In the genomic region with DNA sequence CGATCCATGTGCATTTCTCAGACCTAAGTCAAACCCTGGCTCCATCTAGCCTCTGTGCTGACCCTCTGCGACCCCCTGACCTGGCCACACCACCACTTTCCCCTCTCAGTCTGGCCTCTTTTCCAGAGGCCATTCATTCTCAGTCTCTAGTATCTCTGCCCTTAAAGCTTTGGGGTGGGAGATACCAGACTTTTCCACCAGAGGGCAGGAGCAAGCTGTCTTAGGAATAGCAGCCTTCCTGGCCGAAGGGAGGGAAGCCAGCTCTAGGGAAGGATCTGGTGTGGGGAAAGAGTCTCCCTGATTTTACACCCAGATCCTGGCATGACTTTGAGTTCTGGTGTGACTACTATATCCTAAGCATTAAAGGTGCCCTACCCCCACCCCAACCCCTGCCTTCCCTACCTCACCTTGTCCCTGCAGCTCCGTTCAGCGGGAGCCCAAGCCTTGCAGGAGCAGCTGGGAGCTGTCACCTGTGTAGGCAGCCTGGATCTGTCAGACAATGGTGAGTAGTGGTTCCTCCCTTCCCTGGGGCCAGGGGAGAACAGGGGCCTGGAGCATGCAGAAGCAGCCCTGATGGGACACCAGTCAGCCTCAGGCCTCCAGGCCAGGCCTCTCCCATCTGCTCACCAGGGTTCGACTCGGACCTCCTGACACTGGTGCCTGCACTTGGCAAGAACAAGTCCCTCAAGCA, we compare ENCODE assay signal across 9 cellular contexts. TPM values are rescaled to one million over a fixed set of nuclear protein-coding genes. Genes with fewer than 3 reads are reported as not detected.
A peak's percentile ranks its signal among the peaks of the same experiment; 100 is the strongest.
DNase-seq lines count a peak whose midpoint lies in the region; ATAC-seq and TF ChIP-seq lines count a peak whose summit lies in the region.
"Had no signal": no experiment of that assay in that cellular context is flagged by ENCODE, and none has a peak within 500 bp of the region (broad histone marks: within the 10 kb centered on the region; RNA-seq: fewer than 3 reads in every experiment).

No MANE protein-coding gene starts in this region.

- H3K23me2 ChIP-seq in H9 (ENCODE audit: insufficient read length, low read depth, low read length, poor library complexity, severe bottlenecking), result no peaks in the 10 kb centered on the region

- H2BK15ac ChIP-seq in H9 (ENCODE audit: low read depth, low read length), result no peak overlapping the region

- intact Hi-C loops in esophagus squamous epithelium (cut with DNase I), result loop anchor here (5.0 kb wide), 1 partner anchor 44 kb away; no protein-coding TSS in a partner anchor

- H2BK5ac ChIP-seq in H9 (ENCODE audit: insufficient read length, low read length), result no peak overlapping the region

- no peak for TF ChIP-seq POLR2A in esophagus squamous epithelium (IDR thresholded peaks at IDR 0.05)

- no peaks in the 10 kb centered on the region for H3K36me3 ChIP-seq in WERI-Rb-1
- no peaks in the 10 kb centered on the region for H3K36me3 ChIP-seq in esophagus squamous epithelium
- H3K36me3 ChIP-seq: BLaER1 had no signal

- H3K4me3 Mint-ChIP-seq in H9 (no peak overlapping the region; a peak in 1 of 5 replicates), naive B cell (no peak overlapping the region)

- H3K14ac ChIP-seq in H9 (ENCODE audit: insufficient read depth, low read length), result no peak overlapping the region

- no peak overlapping the region for H2AK5ac ChIP-seq in H9 (ENCODE audit: insufficient read length, low read length)

- no peak overlapping the region for H3K56ac ChIP-seq in H9 (ENCODE audit: insufficient read length, low read depth, low read length)

- no peak overlapping the region for H3K18ac ChIP-seq in H9 (ENCODE audit: insufficient read length, low read depth, low read length)

- no peak overlapping the region for H4K5ac ChIP-seq in H9 (ENCODE audit: insufficient read length, low read depth, low read length)

- no peak overlapping the region for H3T11ph ChIP-seq in H9 (ENCODE audit: low read length)

- H3K4me3 ChIP-seq in WERI-Rb-1 (ENCODE audit: low read depth, low read length) (no peak overlapping the region), esophagus squamous epithelium (no peak overlapping the region)
- H3K4me3 ChIP-seq: BLaER1 had no signal

- no peaks in the 10 kb centered on the region for H3K9me3 ChIP-seq in H9 (ENCODE audit: control insufficient read depth, low read depth, low read length)
- H3K9me3 ChIP-seq in WERI-Rb-1 (ENCODE audit: severe bottlenecking), result no peaks in the 10 kb centered on the region
- H3K9me3 ChIP-seq in esophagus squamous epithelium, result no peaks in the 10 kb centered on the region
- H3K9me3 ChIP-seq: BLaER1 had no signal

- H3K4me1 ChIP-seq in H9 (ENCODE audit: insufficient read depth, low read length), result no peaks in the 10 kb centered on the region
- peaks cover 0 to 10% (median 0%) of the 10 kb centered on the region in 3 donors for H3K4me1 ChIP-seq in esophagus squamous epithelium

- TF ChIP-seq CTCF in H9 (conservative IDR thresholded peaks at IDR 0.05) (peak; percentile 69), WERI-Rb-1 (IDR thresholded peaks at IDR 0.05; ENCODE audit: low read depth, low read length) (peak; percentile 76), esophagus squamous epithelium (IDR thresholded peaks at IDR 0.05) (peak; percentile 68 to 93 (median 84))

- no peak overlapping the region for H3K23ac ChIP-seq in H9 (ENCODE audit: insufficient read length, low read depth, low read length)

- H4K91ac ChIP-seq in H9 (ENCODE audit: insufficient read length, low read depth, low read length), result no peak overlapping the region

- H3K79me1 ChIP-seq in H9 (ENCODE audit: insufficient read depth, low read depth, low read length, poor library complexity, severe bottlenecking), result no peaks in the 10 kb centered on the region

- no peak overlapping the region for H3K4me2 ChIP-seq in H9 (ENCODE audit: insufficient read depth, insufficient read length, low read length)
- H3K4me2 ChIP-seq: BLaER1 had no signal

- H3K36me3 Mint-ChIP-seq in H9 (ENCODE audit: insufficient read depth in 1 of 3, low read depth in 3 of 3), result peaks cover 3 to 9% (median 7%) of the 10 kb centered on the region in 3 experiments; a peak in 6 of 7 replicates
- H3K36me3 Mint-ChIP-seq in naive B cell, result no peaks in the 10 kb centered on the region

- H3K27me3 ChIP-seq in H9 (ENCODE audit: insufficient read depth, low read length) (no peaks in the 10 kb centered on the region), WERI-Rb-1 (ENCODE audit: insufficient read depth, low read depth, severe bottlenecking) (no peaks in the 10 kb centered on the region), esophagus squamous epithelium (peaks cover 0 to 19% (median 0%) of the 10 kb centered on the region in 4 donors)

- DNase-seq in NCI-H1436 (lab: John Stamatoyannopoulos, UW), result peak; percentile 20
- DNase-seq in NCI-H1436 treated with DMSO at 0.1 percent for 48 hours (lab: John Stamatoyannopoulos, UW), result no peak
- DNase-seq in H9, result no peak
- peak; percentile 73 for DNase-seq in NCI-H2107 (lab: John Stamatoyannopoulos, UW)
- peak; percentile 80 for DNase-seq in WERI-Rb-1
- DNase-seq in esophagus squamous epithelium (lab: John Stamatoyannopoulos, UW), result no peak
- DNase-seq in naive B cell, result peak; percentile 47

- no peak overlapping the region for H3K4ac ChIP-seq in H9 (ENCODE audit: low read depth, low read length)

- peaks cover 3% of the 10 kb centered on the region for H3K27me3 Mint-ChIP-seq in H9 (ENCODE audit: low read depth)
- peaks cover 11 to 30% (median 22%) of the 10 kb centered on the region in 3 donors for H3K27me3 Mint-ChIP-seq in naive B cell

- H4K20me1 ChIP-seq in H9 (ENCODE audit: control insufficient read depth, insufficient read depth, insufficient read length), result peaks cover 2% of the 10 kb centered on the region
- H4K20me1 ChIP-seq: BLaER1 had no signal

- H2BK120ac ChIP-seq in H9 (ENCODE audit: low read depth, low read length, poor library complexity, severe bottlenecking), result no peak overlapping the region

- WGBS in H9 (ENCODE audit: extremely low coverage, insufficient read length, low lambda C conversion rate), result no CpG with 5 or more reads among the region's 7 CpGs
- WGBS in esophagus squamous epithelium, 2 donors, result 39 to 51% methylated on average over 3 to 7 of the region's 7 CpGs

- H3K4me1 Mint-ChIP-seq in H9 (peaks cover 2 to 8% of the 10 kb centered on the region in 2 experiments; a peak in 3 of 4 replicates), naive B cell (peaks cover 6 to 9% (median 7%) of the 10 kb centered on the region in 3 donors)

- H2AFZ ChIP-seq in H9 (ENCODE audit: low read length), result no peak overlapping the region

- ATAC-seq in naive B cell (ENCODE audit: low read depth in 2 of 2) (peak; percentile 58 to 61), HG03354 (IDR thresholded peaks at IDR 0.05; ENCODE audit: poor library complexity, severe bottlenecking, unreplicated experiment) (no peak)

- no peak overlapping the region for H4K8ac ChIP-seq in H9 (replicated peaks; ENCODE audit: insufficient read length, low read depth, low read length)

- H3K9me3 Mint-ChIP-seq in H9, result no peaks in the 10 kb centered on the region
- no peaks in the 10 kb centered on the region for H3K9me3 Mint-ChIP-seq in naive B cell

- H3K79me2 ChIP-seq in H9 (ENCODE audit: insufficient read depth, low read length), result no peaks in the 10 kb centered on the region

- no peak overlapping the region for H2BK20ac ChIP-seq in H9 (ENCODE audit: low read depth, low read length, poor library complexity, severe bottlenecking)

- H3K9ac ChIP-seq in H9 (ENCODE audit: extremely low read depth, insufficient read length, low read length), result no peak overlapping the region
- H3K9ac ChIP-seq: BLaER1 had no signal

- no peak overlapping the region for H3K27ac ChIP-seq in H9 (ENCODE audit: insufficient read length, low read depth, low read length)
- H3K27ac ChIP-seq in WERI-Rb-1, result peak overlapping the region; percentile 47
- no peak overlapping the region for H3K27ac ChIP-seq in esophagus squamous epithelium
- H3K27ac ChIP-seq: BLaER1 had no signal

- no peak overlapping the region for H2BK12ac ChIP-seq in H9 (ENCODE audit: insufficient read length, low read depth, low read length)

- H3K27ac Mint-ChIP-seq in H9, result peak overlapping the region in 2 of 3 experiments; percentile 89 to 93; a peak in 3 of 7 replicates
- H3K27ac Mint-ChIP-seq in naive B cell, result peak overlapping the region in 1 of 6 donors; percentile 89

RNA-seq across cellular contexts. Expression of a gene that starts 6.6 kb away (rescaled TPM):
- total RNA-seq in H9 (2021) (4.7 and 5.8 TPM in 2 replicates), esophagus squamous epithelium (1 to 10 TPM in 2 of 4 donors, under 1 TPM in 2; 0.38 to 1.2 (median 0.86) TPM)
- under 1 TPM in 2 of 6 donors, not detected in 4; 0.10 to 0.11 TPM for polyA plus RNA-seq in naive B cell (ENCODE audit: low read depth in 6 of 6)

RNA-seq across cellular contexts. Expression of a gene that starts 13.0 kb away (rescaled TPM):
- total RNA-seq in H9 (2021) (not detected in 2 replicates), esophagus squamous epithelium (not detected)
- polyA plus RNA-seq in naive B cell (ENCODE audit: low read depth in 6 of 6), result 1 to 10 TPM in 1 of 6 donors, not detected in 5; 1.1 TPM

RNA-seq across cellular contexts. Expression of a gene that starts 35.7 kb away (rescaled TPM):
- total RNA-seq in H9 (2021) (48.9 and 50.2 TPM in 2 replicates), esophagus squamous epithelium (10 to 100 TPM; 10.5 to 13.5 (median 12.8) TPM)
- polyA plus RNA-seq in naive B cell (ENCODE audit: low read depth in 6 of 6), result 10 to 100 TPM; 26.5 to 48.0 (median 36.8) TPM

RNA-seq across cellular contexts. Expression of a gene that starts 56.2 kb away (rescaled TPM):
- total RNA-seq in H9 (2021) (73.4 and 74.3 TPM in 2 replicates), esophagus squamous epithelium (100 to 1,000 TPM in 1 of 4 donors, 10 to 100 TPM in 3; 55.4 to 114 (median 79.3) TPM)
- polyA plus RNA-seq in naive B cell (ENCODE audit: low read depth in 6 of 6), result 100 to 1,000 TPM in 1 of 6 donors, 10 to 100 TPM in 5; 65.8 to 106 (median 78.5) TPM

RNA-seq across cellular contexts. Expression of a gene that starts 56.3 kb away (rescaled TPM):
- total RNA-seq in H9 (2021) (2.2 and 2.5 TPM in 2 replicates), esophagus squamous epithelium (1 to 10 TPM in 3 of 4 donors, under 1 TPM in 1; 0.79 to 4.5 (median 3.3) TPM)
- polyA plus RNA-seq in naive B cell (ENCODE audit: low read depth in 6 of 6), result 1 to 10 TPM; 2.3 to 8.9 (median 6.4) TPM

Comparison
In these comparisons a context has a peak if more than half of its experiments do, and no peak if none do; other contexts are left out.
1. DNase-seq: peak in NCI-H1436 (single experiment), NCI-H2107 (single experiment), WERI-Rb-1 (single experiment) and naive B cell (single experiment); none in NCI-H1436 treated with DMSO at 0.1 percent for 48 hours (single experiment), H9 (single experiment) and esophagus squamous epithelium (single experiment).
2. Peak in every context shown above with its lines, with median percentiles within 50 percentile points of each other: CTCF ChIP-seq.